In genomic region chr2:24543252-24543651, GRCh38 we compare ENCODE assay signal across 12 cellular contexts. TPM values are rescaled to one million over a fixed set of nuclear protein-coding genes. Genes with fewer than 3 reads are reported as not detected.
DNase-seq lines count a peak whose midpoint lies in the region; ATAC-seq and TF ChIP-seq lines count a peak whose summit lies in the region.
"Had no signal": no experiment of that assay in that cellular context is flagged by ENCODE, and none has a peak within 500 bp of the region (broad histone marks: within the 10 kb centered on the region; RNA-seq: fewer than 3 reads in every experiment).

No MANE protein-coding gene starts in this region.

- ATAC-seq in activated naive CD8-positive, alpha-beta T cell treated with anti-CD3 and anti-CD28 coated beads, Interleukin-2, amount 50 U/mL, for 24 hours, result no peak
- ATAC-seq in psoas muscle, result no peak

- H3K4me2 ChIP-seq in MM.1S (ENCODE audit: low read depth, low read length), result no peak overlapping the region

- H3K9ac ChIP-seq in MM.1S (ENCODE audit: low read length), result no peak overlapping the region
- no peak overlapping the region for H3K9ac ChIP-seq in colonic mucosa (ENCODE audit: low read depth in 2 of 2, low read length in 2 of 2)

- no peak overlapping the region for H3K4me3 ChIP-seq in MM.1S (ENCODE audit: low read length)
- no peak overlapping the region for H3K4me3 ChIP-seq in colonic mucosa
- H3K4me3 ChIP-seq in psoas muscle, result no peak overlapping the region
- H3K4me3 ChIP-seq: tibial artery had no signal

- H3K27me3 Mint-ChIP-seq in activated naive CD8-positive, alpha-beta T cell treated with anti-CD3 and anti-CD28 coated beads, Interleukin-2, amount 50 U/mL, for 24 hours, result no peaks in the 10 kb centered on the region
- H3K27me3 Mint-ChIP-seq in activated naive CD8-positive, alpha-beta T cell treated with anti-CD3 and anti-CD28 coated beads for 36 hours, result no peaks in the 10 kb centered on the region
- H3K27me3 Mint-ChIP-seq: B cell had no signal

- H3K4me1 ChIP-seq in MM.1S (ENCODE audit: low read length) (no peaks in the 10 kb centered on the region), colonic mucosa (no peaks in the 10 kb centered on the region), psoas muscle (peaks cover 2% of the 10 kb centered on the region)

- H3K27me3 ChIP-seq in MM.1S (replicated peaks; ENCODE audit: insufficient read depth, low read length) (no peaks in the 10 kb centered on the region), colonic mucosa (no peaks in the 10 kb centered on the region), psoas muscle (ENCODE audit: insufficient read depth in 3 of 3, low read length in 2 of 3) (no peaks in the 10 kb centered on the region)
- H3K27me3 ChIP-seq: tibial artery had no signal

- H3K36me3 Mint-ChIP-seq in activated naive CD8-positive, alpha-beta T cell treated with anti-CD3 and anti-CD28 coated beads, Interleukin-2, amount 50 U/mL, for 24 hours (ENCODE audit: low read depth), result peaks cover 34% of the 10 kb centered on the region
- peaks cover 38% of the 10 kb centered on the region for H3K36me3 Mint-ChIP-seq in activated naive CD8-positive, alpha-beta T cell treated with anti-CD3 and anti-CD28 coated beads for 36 hours

- peaks cover 40% of the 10 kb centered on the region for H3K9me3 Mint-ChIP-seq in activated naive CD8-positive, alpha-beta T cell treated with anti-CD3 and anti-CD28 coated beads, Interleukin-2, amount 50 U/mL, for 24 hours
- H3K9me3 Mint-ChIP-seq in activated naive CD8-positive, alpha-beta T cell treated with anti-CD3 and anti-CD28 coated beads for 36 hours, result peaks cover 38% of the 10 kb centered on the region

- no peaks in the 10 kb centered on the region for H3K36me3 ChIP-seq in MM.1S (replicated peaks; ENCODE audit: insufficient read depth, low read length)
- H3K36me3 ChIP-seq in colonic mucosa, result no peaks in the 10 kb centered on the region
- H3K36me3 ChIP-seq in psoas muscle (ENCODE audit: insufficient read depth in 1 of 2, low read depth in 1 of 2), result no peaks in the 10 kb centered on the region
- H3K36me3 ChIP-seq: tibial artery had no signal

- intact Hi-C loops in colonic mucosa (cut with DNase I) (loop anchor here (10.0 kb wide), 1 partner anchor 118 kb away; no protein-coding TSS in a partner anchor), psoas muscle (cut with DNase I) (loop anchor here in 1 of 2 donors (1.0 kb wide), 1 partner anchor 12 kb away; no protein-coding TSS in a partner anchor)

- no peaks in the 10 kb centered on the region for H3K9me2 ChIP-seq in MM.1S (replicated peaks; ENCODE audit: insufficient read depth, low read length)

- H3K4me3 Mint-ChIP-seq in activated naive CD8-positive, alpha-beta T cell treated with anti-CD3 and anti-CD28 coated beads, Interleukin-2, amount 50 U/mL, for 24 hours, result no peak overlapping the region
- H3K4me3 Mint-ChIP-seq in activated naive CD8-positive, alpha-beta T cell treated with anti-CD3 and anti-CD28 coated beads for 36 hours, result no peak overlapping the region
- H3K4me3 Mint-ChIP-seq: B cell had no signal

- H3F3A ChIP-seq in MM.1S (ENCODE audit: insufficient read depth, low read length), result no peaks in the 10 kb centered on the region

- H3K9me3 ChIP-seq in MM.1S (replicated peaks; ENCODE audit: insufficient read depth, low read length) (no peaks in the 10 kb centered on the region), colonic mucosa (no peaks in the 10 kb centered on the region), psoas muscle (peaks cover 13% of the 10 kb centered on the region)
- H3K9me3 ChIP-seq: tibial artery had no signal

- H3K79me2 ChIP-seq in MM.1S (ENCODE audit: low read length), result no peaks in the 10 kb centered on the region

- H3K27ac Mint-ChIP-seq in activated naive CD8-positive, alpha-beta T cell treated with anti-CD3 and anti-CD28 coated beads, Interleukin-2, amount 50 U/mL, for 24 hours, result no peak overlapping the region
- no peak overlapping the region for H3K27ac Mint-ChIP-seq in activated naive CD8-positive, alpha-beta T cell treated with anti-CD3 and anti-CD28 coated beads for 36 hours
- H3K27ac Mint-ChIP-seq: B cell had no signal

- no peaks in the 10 kb centered on the region for H4K20me1 ChIP-seq in MM.1S (ENCODE audit: insufficient read depth, low read length)

- H3K27ac ChIP-seq in MM.1S (ENCODE audit: low read length) (no peak overlapping the region), colonic mucosa (no peak overlapping the region), psoas muscle (no peak overlapping the region)
- H3K27ac ChIP-seq: tibial artery had no signal

- DNase-seq in activated naive CD8-positive, alpha-beta T cell treated with anti-CD3 and anti-CD28 coated beads, Interleukin-2, amount 50 U/mL, for 24 hours, result peak; percentile 14
- no peak for DNase-seq in activated naive CD8-positive, alpha-beta T cell treated with anti-CD3 and anti-CD28 coated beads for 36 hours
- DNase-seq in MM.1S (no peak), colonic mucosa (peak; percentile 24), psoas muscle (no peak), NCI-H526 (lab: John Stamatoyannopoulos, UW) (no peak), NCI-H748 treated with DMSO at 0.1 percent for 48 hours (lab: John Stamatoyannopoulos, UW) (no peak), T-helper 1 cell (no peak)
- DNase-seq: anterior cingulate cortex, NCI-H2171 treated with DMSO at 0.1 percent for 48 hours, tibial artery had no signal

- peaks cover 20% of the 10 kb centered on the region for H3K4me1 Mint-ChIP-seq in activated naive CD8-positive, alpha-beta T cell treated with anti-CD3 and anti-CD28 coated beads, Interleukin-2, amount 50 U/mL, for 24 hours
- peaks cover 9% of the 10 kb centered on the region for H3K4me1 Mint-ChIP-seq in activated naive CD8-positive, alpha-beta T cell treated with anti-CD3 and anti-CD28 coated beads for 36 hours

- no peak overlapping the region for H2AFZ ChIP-seq in MM.1S (ENCODE audit: low read length)

- 61 to 96% (median 61%) methylated on average over 2 of the region's 2 CpGs for WGBS in psoas muscle, 3 donors

- TF ChIP-seq CTCF in MM.1S (IDR thresholded peaks at IDR 0.05; ENCODE audit: low read length) (peak; percentile 53), colonic mucosa (IDR thresholded peaks at IDR 0.05) (no peak), psoas muscle (IDR thresholded peaks at IDR 0.05) (peak; percentile 3)

RNA-seq across cellular contexts. Expression of gene NCOA1, which starts 52.2 kb away (rescaled TPM):
- total RNA-seq in activated naive CD8-positive, alpha-beta T cell treated with anti-CD3 and anti-CD28 coated beads for 36 hours, result 10 to 100 TPM; 19.2 to 20.2 TPM
- total RNA-seq in colonic mucosa (10 to 100 TPM; 24.8 to 35.2 TPM), psoas muscle (10 to 100 TPM; 44.2 to 78.1 (median 53.9) TPM)
- 10 to 100 TPM; 12.8 to 23.0 (median 19.1) TPM for polyA plus RNA-seq in psoas muscle

Comparison
In these comparisons a context has a peak if more than half of its experiments do, and no peak if none do; other contexts are left out.
1. DNase-seq: peak in activated naive CD8-positive, alpha-beta T cell treated with anti-CD3 and anti-CD28 coated beads, Interleukin-2, amount 50 U/mL, for 24 hours (single experiment) and colonic mucosa (single experiment); none in activated naive CD8-positive, alpha-beta T cell treated with anti-CD3 and anti-CD28 coated beads for 36 hours (single experiment), MM.1S (single experiment), psoas muscle (0 of 2), NCI-H526 (0 of 2), NCI-H748 treated with DMSO at 0.1 percent for 48 hours (single experiment) and T-helper 1 cell (0 of 5).